24 cellular contexts compared by ENCODE assay signal in genomic region chr6:149899926-149900619, GRCh38. TPM values are rescaled to one million over a fixed set of nuclear protein-coding genes. Genes with fewer than 3 reads are reported as not detected.
"Had no signal": no experiment of that assay in that cellular context is flagged by ENCODE, and none has a peak within 500 bp of the region (broad histone marks: within the 10 kb centered on the region; RNA-seq: fewer than 3 reads in every experiment).

No MANE protein-coding gene starts in this region.

- DNase-seq: activated CD4-positive, alpha-beta T cell treated with anti-CD3 and anti-CD28 coated beads for 4 hours; activated CD4-positive, alpha-beta T cell treated with anti-CD3 and anti-CD28 coated beads, Interleukin-2, amount 50 U/mL, for 48 hours; activated CD4-positive, CD25-positive, alpha-beta regulatory T cell; activated effector memory CD4-positive, alpha-beta T cell treated with Interleukin-2 at 50 U/mL for 16 hours; activated naive CD4-positive, alpha-beta T cell treated with anti-CD3 and anti-CD28 coated beads for 36 hours; activated T-cell treated with anti-CD3 and anti-CD28 coated beads, Interleukin-2, amount 50 U/mL, for 72 hours; amygdala; caudate nucleus; dorsolateral prefrontal cortex; effector memory CD8-positive, alpha-beta T cell; heart right ventricle; islet precursor cell; left colon; mesendoderm; naive B cell; nucleus accumbens; stimulated activated CD4-positive, alpha-beta T cell treated with anti-CD3 and anti-CD28 coated beads, Interleukin-4, amount 100 ng/mL, for 24 hours; substantia nigra; T-helper 17 cell had no signal

- H3K4me1 Mint-ChIP-seq: naive B cell had no signal

- H3K27me3 ChIP-seq: dorsolateral prefrontal cortex, heart right ventricle, tibial artery had no signal

- H3K4me3 Mint-ChIP-seq: activated naive CD4-positive, alpha-beta T cell treated with anti-CD3 and anti-CD28 coated beads for 36 hours; activated T-cell treated with anti-CD3 and anti-CD28 coated beads, Interleukin-2, amount 50 U/mL, for 72 hours; effector memory CD8-positive, alpha-beta T cell; stimulated activated naive CD8-positive, alpha-beta T cell treated with anti-CD3 and anti-CD28 coated beads, Interleukin-15, Interleukin-2, amounts not matched to agents 100 ng/mL and 50 ng/mL, for 24 hours had no signal

- H3K27ac ChIP-seq: dorsolateral prefrontal cortex, heart right ventricle, tibial artery had no signal

- H3K9me3 Mint-ChIP-seq: activated naive CD4-positive, alpha-beta T cell treated with anti-CD3 and anti-CD28 coated beads for 36 hours; activated T-cell treated with anti-CD3 and anti-CD28 coated beads, Interleukin-2, amount 50 U/mL, for 72 hours; effector memory CD8-positive, alpha-beta T cell; stimulated activated naive CD8-positive, alpha-beta T cell treated with anti-CD3 and anti-CD28 coated beads, Interleukin-15, Interleukin-2, amounts not matched to agents 100 ng/mL and 50 ng/mL, for 24 hours had no signal

- H3K27ac Mint-ChIP-seq: activated naive CD4-positive, alpha-beta T cell treated with anti-CD3 and anti-CD28 coated beads for 36 hours; activated T-cell treated with anti-CD3 and anti-CD28 coated beads, Interleukin-2, amount 50 U/mL, for 72 hours; naive B cell; stimulated activated naive CD8-positive, alpha-beta T cell treated with anti-CD3 and anti-CD28 coated beads, Interleukin-15, Interleukin-2, amounts not matched to agents 100 ng/mL and 50 ng/mL, for 24 hours had no signal

- H3K9me3 ChIP-seq: heart right ventricle, tibial artery had no signal

- H3K36me3 ChIP-seq: heart right ventricle, tibial artery had no signal

- H3K4me3 ChIP-seq: dorsolateral prefrontal cortex, heart right ventricle, tibial artery had no signal

- H3K36me3 Mint-ChIP-seq: naive B cell had no signal

- ATAC-seq: activated T-cell treated with anti-CD3 and anti-CD28 coated beads, Interleukin-2, amount 50 U/mL, for 72 hours; effector memory CD8-positive, alpha-beta T cell; left colon; T-helper 17 cell had no signal

- FAIRE-seq: urothelium cell line had no signal

RNA-seq across cellular contexts. Expression of gene RAET1E, which starts 2.2 kb away (rescaled TPM):
- total RNA-seq: activated naive CD4-positive, alpha-beta T cell treated with anti-CD3 and anti-CD28 coated beads for 36 hours; activated T-cell treated with anti-CD3 and anti-CD28 coated beads, Interleukin-2, amount 50 U/mL, for 72 hours; fibroblast of villous mesenchyme had no signal
- polyA plus RNA-seq: neural cell had no signal

RNA-seq across cellular contexts. Expression of gene RAET1G, which starts 22.8 kb away (rescaled TPM):
- total RNA-seq: activated naive CD4-positive, alpha-beta T cell treated with anti-CD3 and anti-CD28 coated beads for 36 hours; activated T-cell treated with anti-CD3 and anti-CD28 coated beads, Interleukin-2, amount 50 U/mL, for 72 hours; left colon; T-helper 17 cell had no signal
- polyA plus RNA-seq: neural cell had no signal
